22 cellular contexts compared by ENCODE assay signal in the genomic region with DNA sequence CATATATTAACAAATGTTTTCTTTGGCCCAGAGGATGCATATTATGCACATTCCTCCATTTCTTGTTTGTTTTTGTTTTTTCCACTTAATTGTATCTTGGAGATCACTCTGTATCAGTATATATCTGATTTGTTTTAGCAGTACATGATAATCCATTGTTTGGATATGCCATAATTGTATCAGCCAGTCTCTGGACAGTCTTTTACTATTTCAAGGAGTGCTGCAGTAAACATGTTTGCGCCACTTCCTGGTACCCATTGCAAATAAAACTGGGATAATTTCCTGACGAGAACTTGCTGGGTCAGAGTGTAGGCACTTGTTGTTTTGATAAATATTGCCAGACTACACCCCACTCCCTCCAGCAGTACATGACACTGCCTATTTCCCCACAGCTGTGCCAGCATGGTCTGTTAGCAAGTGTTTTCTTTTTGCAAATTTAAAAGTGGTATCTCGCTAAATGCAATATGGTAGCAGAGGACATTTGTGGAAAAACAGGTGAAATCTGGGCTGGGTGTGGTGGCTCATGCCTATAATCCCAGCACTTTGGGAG.
"Had no signal": no experiment of that assay in that cellular context is flagged by ENCODE, and none has a peak within 500 bp of the region (broad histone marks: within the 10 kb centered on the region; RNA-seq: fewer than 3 reads in every experiment).

No MANE protein-coding gene starts in this region.

- H3K27ac ChIP-seq: KMS-11 had no signal

- H3K27ac Mint-ChIP-seq: activated CD4-positive, alpha-beta memory T cell treated with anti-CD3 and anti-CD28 coated beads for 36 hours; activated CD4-positive, alpha-beta T cell treated with anti-CD3 and anti-CD28 coated beads, Interleukin-2, amount 10 ng/mL, durations not matched to agents 7 days and 5 days; activated naive CD4-positive, alpha-beta T cell treated with anti-CD3 and anti-CD28 coated beads, Interleukin-2, amount 50 U/mL, for 24 hours; activated T-helper 17 cell treated with anti-CD3 and anti-CD28 coated beads, Interleukin-2, amount 50 U/mL, for 72 hours; brain; T-helper 17 cell had no signal

- H3K9me3 Mint-ChIP-seq: activated CD4-positive, alpha-beta T cell treated with anti-CD3 and anti-CD28 coated beads, Interleukin-2, amount 10 ng/mL, durations not matched to agents 7 days and 5 days; activated naive CD4-positive, alpha-beta T cell treated with anti-CD3 and anti-CD28 coated beads, Interleukin-2, amount 50 U/mL, for 24 hours; activated T-helper 17 cell treated with anti-CD3 and anti-CD28 coated beads, Interleukin-2, amount 50 U/mL, for 72 hours had no signal

- H3K4me3 Mint-ChIP-seq: activated CD4-positive, alpha-beta memory T cell treated with anti-CD3 and anti-CD28 coated beads for 36 hours; activated CD4-positive, alpha-beta T cell treated with anti-CD3 and anti-CD28 coated beads, Interleukin-2, amount 10 ng/mL, durations not matched to agents 7 days and 5 days; activated naive CD4-positive, alpha-beta T cell treated with anti-CD3 and anti-CD28 coated beads, Interleukin-2, amount 50 U/mL, for 24 hours; activated T-helper 17 cell treated with anti-CD3 and anti-CD28 coated beads, Interleukin-2, amount 50 U/mL, for 72 hours; central memory CD8-positive, alpha-beta T cell; T-helper 17 cell had no signal

- H3K9me3 ChIP-seq: MG63 had no signal

- H3K27me3 ChIP-seq: MG63 had no signal

- H3K27me3 Mint-ChIP-seq: activated CD4-positive, alpha-beta memory T cell treated with anti-CD3 and anti-CD28 coated beads for 36 hours; activated CD4-positive, alpha-beta T cell treated with anti-CD3 and anti-CD28 coated beads, Interleukin-2, amount 10 ng/mL, durations not matched to agents 7 days and 5 days; activated naive CD4-positive, alpha-beta T cell treated with anti-CD3 and anti-CD28 coated beads, Interleukin-2, amount 50 U/mL, for 24 hours; activated T-helper 17 cell treated with anti-CD3 and anti-CD28 coated beads, Interleukin-2, amount 50 U/mL, for 72 hours; central memory CD8-positive, alpha-beta T cell; T-helper 17 cell had no signal

- DNase-seq: activated CD4-positive, alpha-beta T cell treated with anti-CD3 and anti-CD28 coated beads, Interleukin-2, amount 10 ng/mL, durations not matched to agents 7 days and 5 days; activated CD4-positive, CD25-positive, alpha-beta regulatory T cell; activated gamma-delta T cell treated with Interleukin-2 at 50 U/mL for 16 hours; amygdala; MG63; NCI-H1092 treated with DMSO at 0.1 percent for 48 hours; NCI-H1417 treated with DMSO at 0.1 percent for 48 hours; NCI-H2029; NCI-H2107; NCI-H2171 treated with DMSO at 0.1 percent for 48 hours; NCI-H345; NCI-H510A; NCI-H526 treated with DMSO at 0.1 percent for 48 hours; SIG-M5; T-helper 17 cell; T1000 had no signal

- H3K4me3 ChIP-seq: MG63 had no signal

- ATAC-seq: activated T-helper 17 cell treated with anti-CD3 and anti-CD28 coated beads, Interleukin-2, amount 50 U/mL, for 72 hours; T-helper 17 cell had no signal

- H3K9ac ChIP-seq: KMS-11 had no signal
